In the genomic region with DNA sequence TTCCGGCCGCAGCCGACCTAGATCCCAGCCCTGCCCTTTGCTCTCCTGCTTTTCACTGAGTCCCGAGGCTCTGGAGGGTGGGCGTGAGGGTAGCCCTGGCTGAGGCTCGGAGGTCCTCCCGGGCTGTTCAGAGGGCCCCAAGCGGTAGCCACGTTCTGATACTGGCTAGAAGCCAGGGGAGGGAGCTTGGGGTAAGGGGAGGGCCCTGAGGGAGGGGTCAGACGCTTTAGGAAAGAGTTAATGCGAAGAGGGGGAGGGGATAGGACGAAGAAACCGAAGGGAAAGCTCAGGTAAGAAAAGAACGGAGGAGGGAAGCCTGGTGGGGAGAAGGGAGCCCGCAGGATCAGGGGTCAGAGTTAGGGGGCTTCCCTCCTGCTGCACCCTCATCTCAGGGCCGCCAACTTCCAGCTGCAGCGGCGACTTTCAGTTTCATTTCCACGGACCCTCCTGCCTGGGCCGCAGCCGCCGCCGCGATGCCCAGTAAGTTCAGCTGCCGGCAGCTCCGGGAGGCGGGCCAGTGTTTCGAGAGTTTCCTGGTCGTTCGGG, we compare ENCODE assay signal across 8 cellular contexts. TPM values are rescaled to one million over a fixed set of nuclear protein-coding genes. Genes with fewer than 3 reads are reported as not detected.
A peak's percentile ranks its signal among the peaks of the same experiment; 100 is the strongest.
DNase-seq lines count a peak whose midpoint lies in the region; ATAC-seq, FAIRE-seq and TF ChIP-seq lines count a peak whose summit lies in the region.

A gene with protein sequence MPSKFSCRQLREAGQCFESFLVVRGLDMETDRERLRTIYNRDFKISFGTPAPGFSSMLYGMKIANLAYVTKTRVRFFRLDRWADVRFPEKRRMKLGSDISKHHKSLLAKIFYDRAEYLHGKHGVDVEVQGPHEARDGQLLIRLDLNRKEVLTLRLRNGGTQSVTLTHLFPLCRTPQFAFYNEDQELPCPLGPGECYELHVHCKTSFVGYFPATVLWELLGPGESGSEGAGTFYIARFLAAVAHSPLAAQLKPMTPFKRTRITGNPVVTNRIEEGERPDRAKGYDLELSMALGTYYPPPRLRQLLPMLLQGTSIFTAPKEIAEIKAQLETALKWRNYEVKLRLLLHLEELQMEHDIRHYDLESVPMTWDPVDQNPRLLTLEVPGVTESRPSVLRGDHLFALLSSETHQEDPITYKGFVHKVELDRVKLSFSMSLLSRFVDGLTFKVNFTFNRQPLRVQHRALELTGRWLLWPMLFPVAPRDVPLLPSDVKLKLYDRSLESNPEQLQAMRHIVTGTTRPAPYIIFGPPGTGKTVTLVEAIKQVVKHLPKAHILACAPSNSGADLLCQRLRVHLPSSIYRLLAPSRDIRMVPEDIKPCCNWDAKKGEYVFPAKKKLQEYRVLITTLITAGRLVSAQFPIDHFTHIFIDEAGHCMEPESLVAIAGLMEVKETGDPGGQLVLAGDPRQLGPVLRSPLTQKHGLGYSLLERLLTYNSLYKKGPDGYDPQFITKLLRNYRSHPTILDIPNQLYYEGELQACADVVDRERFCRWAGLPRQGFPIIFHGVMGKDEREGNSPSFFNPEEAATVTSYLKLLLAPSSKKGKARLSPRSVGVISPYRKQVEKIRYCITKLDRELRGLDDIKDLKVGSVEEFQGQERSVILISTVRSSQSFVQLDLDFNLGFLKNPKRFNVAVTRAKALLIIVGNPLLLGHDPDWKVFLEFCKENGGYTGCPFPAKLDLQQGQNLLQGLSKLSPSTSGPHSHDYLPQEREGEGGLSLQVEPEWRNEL (plus strand): TSS at position 220 of the 546 bp plus-strand sequence. CDS start 254 bp downstream, at position 474.

- POLR2A ChIA-PET in K562 (lab: Yijun Ruan, JAX): interaction anchor here (0.6 to 7.3 kb wide), 13 partner anchors 9 to 398 kb away, joined by 3 to 104 read pairs (median 6); partner anchors contain the start of gene LRIG2

- peaks cover 50% of the 10 kb centered on the region for H3K79me2 ChIP-seq in K562 (ENCODE audit: control insufficient read depth, insufficient read depth, low read length)

- no peaks in the 10 kb centered on the region for H4K20me1 ChIP-seq in K562 (replicated peaks; ENCODE audit: control insufficient read depth, insufficient read depth, low read length)

- peak; percentile 75 for FAIRE-seq in K562 (lab: Jason Lieb, UNC)

- CTCF ChIA-PET in K562 (lab: Yijun Ruan, JAX; ENCODE audit: low intra/inter-chr PET ratio): interaction anchor here (0.7 kb wide), 1 partner anchor 16 kb away, joined by 3 read pairs; no protein-coding TSS in a partner anchor

- TF ChIP-seq POLR2A in K562 (conservative IDR thresholded peaks at IDR 0.05) (peak; percentile 87), sigmoid colon (IDR thresholded peaks at IDR 0.05) (no peak)

- peak within 1 kb of the TSS; percentile 85 for H3K4me2 ChIP-seq in K562 (ENCODE audit: insufficient read depth, low read length)

- WGBS in K562 (ENCODE audit: insufficient coverage, low coverage, missing lambda C conversion rate): under 1% methylated on average over 27 of the region's 30 CpGs
- 0 to 1% methylated on average over 30 of the region's 30 CpGs for WGBS in sigmoid colon, 2 donors

- H3K9me3 ChIP-seq in K562 (replicated peaks; ENCODE audit: control insufficient read depth, insufficient read depth, low read depth, low read length) (no peaks in the 10 kb centered on the region), sigmoid colon (no peaks in the 10 kb centered on the region)

- 0 out of 4 replicates have a peak, but pooled peaks of 1 of the 2 experiments have one; percentile 7 for TF ChIP-seq RAD21 in K562 (CRISPR knock-in tag; conservative IDR thresholded peaks at IDR 0.05 in 1 of 2, IDR thresholded peaks at IDR 0.05 in 1 of 2)

- H3K9ac ChIP-seq in K562 (ENCODE audit: insufficient read depth in 1 of 2, low read depth in 2 of 2, low read length in 2 of 2): peak within 1 kb of the TSS; percentile 87 to 98

- no peaks in the 10 kb centered on the region for H3K9me1 ChIP-seq in K562 (ENCODE audit: control insufficient read depth, insufficient read depth, low read length)

- no peak for TF ChIP-seq EP300 in K562 (IDR thresholded peaks at IDR 0.05; ENCODE audit: low read length)
- no peak for TF ChIP-seq EP300 in sigmoid colon (IDR thresholded peaks at IDR 0.05)

- peak within 1 kb of the TSS; percentile 86 for H3K4me3 ChIP-seq in GM06990 (replicated peaks; ENCODE audit: low read depth, low read length)
- peak within 1 kb of the TSS; percentile 71 for H3K4me3 ChIP-seq in K562
- peak within 1 kb of the TSS; percentile 67 to 96 (median 85) for H3K4me3 ChIP-seq in sigmoid colon

- intact Hi-C loops in K562 (cut with micrococcal nuclease) (no loop called here), sigmoid colon (cut with DNase I) (loop anchor here (1.0 to 2.0 kb wide), 2 partner anchors 33 to 56 kb away; partner anchors contain the start of genes CAPZA1, RHOC and ST7L)

- DNase-seq in GM06990 (ENCODE audit: extremely low read depth, insufficient read length) (peak; percentile 81), NCI-H1436 (lab: John Stamatoyannopoulos, UW) (peak; percentile 53), T1000 (lab: John Stamatoyannopoulos, UW) (peak; percentile 48), K562 (ENCODE audit: extremely low read depth in 1 of 4, low spot score in 3 of 4) (peak; percentile 85 to 92 (median 90)), iPS DF 19.7 (ENCODE audit: low read depth, low spot score) (peak; percentile 68), sigmoid colon (peak; percentile 89), GF-D8 (lab: John Stamatoyannopoulos, UW) (no peak)

- H3K36me3 ChIP-seq in GM06990 (ENCODE audit: control insufficient read depth, insufficient read depth, low read length) (peaks cover 8% of the 10 kb centered on the region), K562 (ENCODE audit: control insufficient read depth, insufficient read depth, low read length) (peaks cover 46% of the 10 kb centered on the region), sigmoid colon (peaks cover 0 to 23% (median 6%) of the 10 kb centered on the region in 4 donors)

- H2AFZ ChIP-seq in K562 (ENCODE audit: low read depth, low read length): peak within 1 kb of the TSS; percentile 89

- H3K27me3 ChIP-seq in GM06990 (replicated peaks; ENCODE audit: control insufficient read depth, insufficient read depth, low read length): no peaks in the 10 kb centered on the region
- no peaks in the 10 kb centered on the region for H3K27me3 ChIP-seq in K562 (ENCODE audit: control insufficient read depth in 2 of 2, insufficient read depth in 2 of 2, low read length in 2 of 2)
- H3K27me3 ChIP-seq in sigmoid colon: no peaks in the 10 kb centered on the region

- H3K27ac ChIP-seq in K562 (ENCODE audit: extremely low read depth, low read depth, low read length) (peak within 1 kb of the TSS; percentile 86), sigmoid colon (peak within 1 kb of the TSS; percentile 87 to 96 (median 90))

- H3K4me1 ChIP-seq in K562 (replicated peaks in 1 of 2; ENCODE audit: control insufficient read depth in 2 of 2, insufficient read depth in 2 of 2, low read length in 2 of 2) (peaks cover 18 to 42% of the 10 kb centered on the region in 2 experiments), sigmoid colon (peaks cover 0 to 24% (median 21%) of the 10 kb centered on the region in 4 donors)

- BruUV-seq in K562 (replicated peaks; lab: Mats Ljungman, UMichigan): TSS peak; percentile 73

- TF ChIP-seq CTCF in GM06990 (IDR thresholded peaks at IDR 0.05; ENCODE audit: insufficient read depth, low read length, poor library complexity, severe bottlenecking) (no peak), K562 (IDR thresholded peaks at IDR 0.05 in 2 of 3, conservative IDR thresholded peaks at IDR 0.05 in 1 of 3; ENCODE audit: insufficient read depth in 2 of 3, low read depth in 1 of 3, low read length in 3 of 3) (no peak), sigmoid colon (IDR thresholded peaks at IDR 0.05) (no peak)

- in situ Hi-C loops in K562 (cut with MboI): no loop called here

- ATAC-seq in HG02678 (IDR thresholded peaks at IDR 0.05; ENCODE audit: unreplicated experiment) (peak; percentile 59), K562 (peak; percentile 79)

TF ChIP-seq in K562, 482 proteins besides CTCF, POLR2A, EP300 and RAD21 (continues in another document):
- no peak for TF ChIP-seq SIX5 (IDR thresholded peaks at IDR 0.05; ENCODE audit: borderline replicate concordance in 1 of 2, insufficient read depth in 1 of 2, low read depth in 1 of 2, low read length in 2 of 2)
- TF ChIP-seq HNRNPUL1 (IDR thresholded peaks at IDR 0.05; ENCODE audit: low read length): peak; percentile 19; the same call in 1 of the 2 replicates
- TF ChIP-seq KLF6 (CRISPR knock-in tag; IDR thresholded peaks at IDR 0.05; ENCODE audit: borderline replicate concordance): 0 out of 2 replicates have a peak, but pooled peaks have one; percentile 14
- no peak for TF ChIP-seq MED1 (CRISPR knock-in tag; IDR thresholded peaks at IDR 0.05; ENCODE audit: borderline replicate concordance)
- no peak for TF ChIP-seq HCFC1 (IDR thresholded peaks at IDR 0.05; ENCODE audit: low read depth, low read length)
- peak; percentile 53; the same call in 1 of the 2 replicates for TF ChIP-seq NR2C2 (CRISPR knock-in tag; IDR thresholded peaks at IDR 0.05)
- TF ChIP-seq NR2C2 (tag; IDR thresholded peaks at IDR 0.05): peak; percentile 77
- 0 out of 2 replicates have a peak, but pooled peaks have one; percentile 18 for TF ChIP-seq TARDBP (IDR thresholded peaks at IDR 0.05)
- TF ChIP-seq ZBTB17 (CRISPR knock-in tag; IDR thresholded peaks at IDR 0.05): peak; percentile 79
- no peak for TF ChIP-seq ZNF445 (CRISPR knock-in tag; IDR thresholded peaks at IDR 0.05; ENCODE audit: low read depth)

RNA-seq across cellular contexts. Expression of the gene that starts here (rescaled TPM):
- total RNA-seq in K562 (2011; cell fraction: chromatin; rRNA removed; ENCODE audit: low replicate concordance): 194 and 432 TPM in 2 replicates
- total RNA-seq in K562 (2011; cell fraction: nucleolus; rRNA removed): 231 and 262 TPM in 2 replicates
- 196 and 201 TPM in 2 replicates for total RNA-seq in K562 (2011; cell fraction: nucleoplasm; rRNA removed)
- total RNA-seq in K562 (2014; rRNA removed) (46.5 and 75.8 TPM in 2 replicates), K562 (2014; rRNA removed; fragmentation: Illumina TruSeq; extraction: Trizol) (32.1 and 46.8 TPM in 2 replicates), K562 (2015; rRNA removed; fragmentation: Illumina TruSeq; extraction: Trizol) (49.5 and 50.8 TPM in 2 replicates), K562 (2021) (93.9 and 101 TPM in 2 replicates), sigmoid colon (10 to 100 TPM; 16.5 to 43.8 (median 22.3) TPM)
- polyA plus RNA-seq in K562 (2011; rRNA removed) (50.2 and 86.0 TPM in 2 replicates), K562 (2014; fragmentation: Illumina TruSeq; extraction: Trizol) (101 and 105 TPM in 2 replicates), K562 (2014; fragmentation: Nextera tagmentation; extraction: Ambion mirVana) (10 to 100 TPM; 16.7 to 39.6 TPM), K562 (2014; rRNA removed) (72.0 and 92.8 TPM in 2 replicates), sigmoid colon (10 to 100 TPM; 28.8 to 60.1 (median 34.2) TPM)
- polyA plus RNA-seq in K562 (2011; cell fraction: cytosol; rRNA removed): 55.2 and 72.8 TPM in 2 replicates
- 327 and 544 TPM in 2 replicates for polyA plus RNA-seq in K562 (2011; cell fraction: nucleus; rRNA removed)
- 78.3 and 153 TPM in 2 replicates for polyA plus RNA-seq in K562 (2012)
- polyA minus RNA-seq in K562 (2011; rRNA and poly(A)+ RNA removed): 34.4 and 47.1 TPM in 2 replicates
- polyA minus RNA-seq in K562 (2011; cell fraction: cytosol; rRNA and poly(A)+ RNA removed): 65.8 and 66.5 TPM in 2 replicates
- polyA minus RNA-seq in K562 (2011; cell fraction: nucleus; rRNA and poly(A)+ RNA removed): 127 and 129 TPM in 2 replicates
